ENCODE assay signal across 28 cellular contexts in genomic region chr1:210117198-210117597, GRCh38.
"Had no signal": no experiment of that assay in that cellular context is flagged by ENCODE, and none has a peak within 500 bp of the region (broad histone marks: within the 10 kb centered on the region; RNA-seq: fewer than 3 reads in every experiment).

No MANE protein-coding gene starts in this region.

- H3K36me3 ChIP-seq: breast epithelium, esophagus squamous epithelium, gastrocnemius medialis, neutrophil, uterus had no signal

- H3K27me3 ChIP-seq: breast epithelium, gastrocnemius medialis, neutrophil, uterus had no signal

- H3K27ac ChIP-seq: breast epithelium, epithelial cell of prostate, esophagus squamous epithelium, gastrocnemius medialis, neutrophil, uterus had no signal

- H3K4me3 ChIP-seq: breast epithelium, esophagus squamous epithelium, gastrocnemius medialis, smooth muscle cell, uterus had no signal

- ATAC-seq: activated naive CD8-positive, alpha-beta T cell treated with anti-CD3 and anti-CD28 coated beads, Interleukin-2, amount 50 U/mL, for 24 hours; activated T-cell treated with anti-CD3 and anti-CD28 coated beads, Interleukin-2, amount 50 U/mL, for 4 hours; gastrocnemius medialis; left colon; stimulated activated memory B cell treated with anti-CD40 and anti-IgM and Interleukin-4, amounts not matched to agents 10 μg/mL and 1 μg/mL and 100 μg/mL, for 72 hours; stimulated activated naive CD8-positive, alpha-beta T cell treated with anti-CD3 and anti-CD28 coated beads, Interleukin-15, amount 100 ng/mL, for 72 hours; WTC11 had no signal

- H3K4me2 ChIP-seq: smooth muscle cell had no signal

- FAIRE-seq: endometrium, keratinocyte had no signal

- H3K4me1 ChIP-seq: breast epithelium, esophagus squamous epithelium, gastrocnemius medialis, uterus had no signal

- H3K9me3 ChIP-seq: breast epithelium, esophagus squamous epithelium, gastrocnemius medialis, neutrophil, uterus had no signal

- DNase-seq: activated CD4-positive, alpha-beta memory T cell treated with anti-CD3 and anti-CD28 coated beads, Interleukin-2, amount 10 ng/mL, durations not matched to agents 7 days and 5 days; activated CD4-positive, alpha-beta T cell treated with anti-CD3 and anti-CD28 coated beads for 1 hour; activated CD4-positive, alpha-beta T cell treated with anti-CD3 and anti-CD28 coated beads, Interleukin-2, amount 10 ng/mL, durations not matched to agents 7 days and 5 days; activated CD8-positive, alpha-beta memory T cell treated with anti-CD3 and anti-CD28 coated beads, Interleukin-2, amount 50 U/mL, for 48 hours; activated naive CD8-positive, alpha-beta T cell treated with anti-CD3 and anti-CD28 coated beads, Interleukin-2, amount 50 U/mL, for 24 hours; activated T-cell treated with anti-CD3 and anti-CD28 coated beads, Interleukin-2, amount 50 U/mL, for 4 hours; effector CD8-positive, alpha-beta T cell; esophagus squamous epithelium; gastrocnemius medialis; glutamatergic neuron; left colon; mammary epithelial cell; retina; stimulated activated CD4-positive, alpha-beta T cell treated with anti-CD3 and anti-CD28 coated beads, Interleukin-1b, Interleukin-23, amount 100 ng/mL, for 48 hours; stimulated activated CD4-positive, alpha-beta T cell treated with anti-CD3 and anti-CD28 coated beads, Interleukin-4, amount 100 ng/mL, for 4 hours; stimulated activated CD8-positive, alpha-beta memory T cell treated with anti-CD3 and anti-CD28 coated beads, Interleukin-4, amount 100 ng/mL, for 48 hours; stimulated activated naive CD8-positive, alpha-beta T cell treated with anti-CD3 and anti-CD28 coated beads, Interleukin-15, amount 100 ng/mL, for 72 hours; substantia nigra; T-helper 2 cell; uterus had no signal
